ENCODE assay signal across 30 cellular contexts in genomic region chr13:52377898-52378297, GRCh38.
"Had no signal": no experiment of that assay in that cellular context is flagged by ENCODE, and none has a peak within 500 bp of the region (broad histone marks: within the 10 kb centered on the region; RNA-seq: fewer than 3 reads in every experiment).

No MANE protein-coding gene starts in this region.

- H3K36me3 ChIP-seq: WERI-Rb-1 had no signal

- H3K4me3 ChIP-seq: MG63 had no signal

- H3K27me3 Mint-ChIP-seq: activated CD4-positive, alpha-beta T cell treated with anti-CD3 and anti-CD28 coated beads for 36 hours; activated naive CD8-positive, alpha-beta T cell; activated T-helper 17 cell treated with anti-CD3 and anti-CD28 coated beads, Interleukin-2, amount 50 U/mL, for 72 hours; brain had no signal

- DNase-seq: activated CD4-positive, alpha-beta memory T cell treated with anti-CD3 and anti-CD28 coated beads, Interleukin-2, amount 10 ng/mL, durations not matched to agents 7 days and 5 days; activated CD4-positive, alpha-beta T cell treated with anti-CD3 and anti-CD28 coated beads for 36 hours; activated CD4-positive, alpha-beta T cell treated with anti-CD3 and anti-CD28 coated beads, Interleukin-2, amount 50 U/mL, for 1 hour; activated gamma-delta T cell; activated naive CD4-positive, alpha-beta T cell treated with anti-CD3 and anti-CD28 coated beads for 36 hours; activated T-cell treated with anti-CD3 and anti-CD28 coated beads for 4 hours; activated T-cell treated with anti-CD3 and anti-CD28 coated beads, Interleukin-2, amount 50 U/mL, for 48 hours; amygdala; MG63; MV-4-11; NCI-H1092 treated with DMSO at 0.1 percent for 48 hours; NCI-H1417 treated with DMSO at 0.1 percent for 48 hours; NCI-H1694; NCI-H2029; NCI-H2107; NCI-H2171 treated with DMSO at 0.1 percent for 48 hours; NCI-H226; NCI-H526; NCI-H774; NK-92 treated with Interleukin-12 subunit alpha and Interleukin-12 subunit beta, amount 100 ng/mL, for 24 hours; OCI-M1; RPMI8226; SK-N-SH; T-helper 1 cell; WERI-Rb-1 had no signal

- H3K36me3 Mint-ChIP-seq: activated naive CD8-positive, alpha-beta T cell had no signal

- H3K9ac ChIP-seq: SK-N-SH had no signal

- H3K4me1 Mint-ChIP-seq: activated CD4-positive, alpha-beta memory T cell treated with anti-CD3 and anti-CD28 coated beads, Interleukin-2, amount 10 ng/mL, durations not matched to agents 7 days and 5 days; activated CD4-positive, alpha-beta T cell treated with anti-CD3 and anti-CD28 coated beads for 36 hours; activated T-helper 17 cell treated with anti-CD3 and anti-CD28 coated beads, Interleukin-2, amount 50 U/mL, for 72 hours; brain had no signal

- H3K27ac Mint-ChIP-seq: activated CD4-positive, alpha-beta memory T cell treated with anti-CD3 and anti-CD28 coated beads, Interleukin-2, amount 10 ng/mL, durations not matched to agents 7 days and 5 days; activated CD4-positive, alpha-beta T cell treated with anti-CD3 and anti-CD28 coated beads for 36 hours; activated naive CD4-positive, alpha-beta T cell treated with anti-CD3 and anti-CD28 coated beads for 36 hours; activated naive CD8-positive, alpha-beta T cell; activated T-helper 17 cell treated with anti-CD3 and anti-CD28 coated beads, Interleukin-2, amount 50 U/mL, for 72 hours; brain had no signal

- H3K4me3 Mint-ChIP-seq: activated CD4-positive, alpha-beta memory T cell treated with anti-CD3 and anti-CD28 coated beads, Interleukin-2, amount 10 ng/mL, durations not matched to agents 7 days and 5 days; activated CD4-positive, alpha-beta T cell treated with anti-CD3 and anti-CD28 coated beads for 36 hours; activated naive CD4-positive, alpha-beta T cell treated with anti-CD3 and anti-CD28 coated beads for 36 hours; activated naive CD8-positive, alpha-beta T cell; activated T-helper 17 cell treated with anti-CD3 and anti-CD28 coated beads, Interleukin-2, amount 50 U/mL, for 72 hours; brain had no signal

- H3K4me2 ChIP-seq: SK-N-SH had no signal

- H3K9me3 Mint-ChIP-seq: activated CD4-positive, alpha-beta memory T cell treated with anti-CD3 and anti-CD28 coated beads, Interleukin-2, amount 10 ng/mL, durations not matched to agents 7 days and 5 days; activated naive CD4-positive, alpha-beta T cell treated with anti-CD3 and anti-CD28 coated beads for 36 hours; activated T-helper 17 cell treated with anti-CD3 and anti-CD28 coated beads, Interleukin-2, amount 50 U/mL, for 72 hours had no signal

- H3K9me3 ChIP-seq: MG63, SK-N-SH had no signal

- H3K27me3 ChIP-seq: MG63 had no signal

- H3K27ac ChIP-seq: WERI-Rb-1 had no signal

- ATAC-seq: activated CD4-positive, alpha-beta T cell treated with anti-CD3 and anti-CD28 coated beads for 36 hours; activated T-helper 17 cell treated with anti-CD3 and anti-CD28 coated beads, Interleukin-2, amount 50 U/mL, for 72 hours; Panc1; Right ventricle myocardium inferior had no signal
